ENCODE assay signal across 1 cellular context in genomic region chrX:119468186-119468929, GRCh38.
TF ChIP-seq lines count a peak whose summit lies in the region.

SLC25A5 (plus strand) TSS chrX:119468444; CDS start chrX:119468516, 72 bp downstream.

TF ChIP-seq in HepG2, 621 proteins besides CTCF, POLR2A, EP300 and RAD21 (continued from another document and continues in another):
- TF ChIP-seq TFDP1 (CRISPR knock-in tag; IDR thresholded peaks at IDR 0.05; ENCODE audit: borderline replicate concordance) = peak; percentile 87; the same call in 1 of the 2 replicates
- no peak for TF ChIP-seq ETV6 (CRISPR knock-in tag; conservative IDR thresholded peaks at IDR 0.05)
- no peak for TF ChIP-seq ZBTB34 (CRISPR knock-in tag; IDR thresholded peaks at IDR 0.05)
- TF ChIP-seq ZFAT (CRISPR knock-in tag; conservative IDR thresholded peaks at IDR 0.05) = no peak
- TF ChIP-seq ZNF256 (CRISPR knock-in tag; conservative IDR thresholded peaks at IDR 0.05) = no peak
- TF ChIP-seq HES4 (CRISPR knock-in tag; IDR thresholded peaks at IDR 0.05; ENCODE audit: borderline replicate concordance) = 0 out of 2 replicates have a peak, but pooled peaks have one; percentile 32
- no peak for TF ChIP-seq ZNF615 (CRISPR knock-in tag; IDR thresholded peaks at IDR 0.05; ENCODE audit: borderline replicate concordance)
- no peak for TF ChIP-seq ZNF839 (CRISPR knock-in tag; IDR thresholded peaks at IDR 0.05; ENCODE audit: borderline replicate concordance)
- TF ChIP-seq GLI4 (CRISPR knock-in tag; IDR thresholded peaks at IDR 0.05; ENCODE audit: borderline replicate concordance) = no peak
- TF ChIP-seq SRF (IDR thresholded peaks at IDR 0.05; ENCODE audit: low read depth, low read length) = no peak
- no peak for TF ChIP-seq ZNF878 (CRISPR knock-in tag; IDR thresholded peaks at IDR 0.05)
- peak; percentile 49; the same call in 1 of the 2 replicates for TF ChIP-seq ZNF556 (CRISPR knock-in tag; IDR thresholded peaks at IDR 0.05; ENCODE audit: borderline replicate concordance)
- TF ChIP-seq NFE2L1 (CRISPR knock-in tag; IDR thresholded peaks at IDR 0.05; ENCODE audit: borderline replicate concordance) = no peak
- no peak for TF ChIP-seq ZNF646 (CRISPR knock-in tag; IDR thresholded peaks at IDR 0.05)
- no peak for TF ChIP-seq ZNF883 (CRISPR knock-in tag; IDR thresholded peaks at IDR 0.05; ENCODE audit: not compliant biosample characterization)
- no peak for TF ChIP-seq ARNT2 (CRISPR knock-in tag; IDR thresholded peaks at IDR 0.05; ENCODE audit: low read depth)
- peak; percentile 89 for TF ChIP-seq SP4 (CRISPR knock-in tag; IDR thresholded peaks at IDR 0.05)
- TF ChIP-seq PAXIP1 (CRISPR knock-in tag; conservative IDR thresholded peaks at IDR 0.05) = peak; percentile 76
- 0 out of 2 replicates have a peak, but pooled peaks have one; percentile 29 for TF ChIP-seq ZBTB3 (CRISPR knock-in tag; IDR thresholded peaks at IDR 0.05; ENCODE audit: borderline replicate concordance, low read depth)
- peak; percentile 73; the same call in 1 of the 2 replicates for TF ChIP-seq ZMYM4 (CRISPR knock-in tag; IDR thresholded peaks at IDR 0.05)
- no peak for TF ChIP-seq TEAD2 (CRISPR knock-in tag; IDR thresholded peaks at IDR 0.05)
- TF ChIP-seq SPEN (CRISPR knock-in tag; IDR thresholded peaks at IDR 0.05; ENCODE audit: low read depth) = peak; percentile 48; the same call in 1 of the 2 replicates
- 0 out of 2 replicates have a peak, but pooled peaks have one; percentile 10 for TF ChIP-seq CBX5 (CRISPR knock-in tag; IDR thresholded peaks at IDR 0.05; ENCODE audit: borderline replicate concordance)
- TF ChIP-seq EZH2 (conservative IDR thresholded peaks at IDR 0.05; ENCODE audit: low read depth, low read length) = no peak
- no peak for TF ChIP-seq ZNF781 (CRISPR knock-in tag; IDR thresholded peaks at IDR 0.05; ENCODE audit: borderline replicate concordance, not compliant biosample characterization)
- no peak for TF ChIP-seq HINFP (CRISPR knock-in tag; IDR thresholded peaks at IDR 0.05; ENCODE audit: low read depth)
- TF ChIP-seq SP2 (CRISPR knock-in tag; IDR thresholded peaks at IDR 0.05) = no peak
- no peak for TF ChIP-seq FOXA1 (IDR thresholded peaks at IDR 0.05)
- no peak for TF ChIP-seq FOXA1 (CRISPR knock-in tag; IDR thresholded peaks at IDR 0.05)
- no peak for TF ChIP-seq ZNF546 (CRISPR knock-in tag; conservative IDR thresholded peaks at IDR 0.05)
- no peak for TF ChIP-seq CEBPZ (IDR thresholded peaks at IDR 0.05; ENCODE audit: low read length)
- no peak for TF ChIP-seq MTF2 (CRISPR knock-in tag; IDR thresholded peaks at IDR 0.05; ENCODE audit: borderline replicate concordance)
- TF ChIP-seq ZFP90 (CRISPR knock-in tag; IDR thresholded peaks at IDR 0.05; ENCODE audit: borderline replicate concordance) = no peak
- TF ChIP-seq TSC22D2 (CRISPR knock-in tag; IDR thresholded peaks at IDR 0.05; ENCODE audit: borderline replicate concordance) = no peak
- TF ChIP-seq ZNF501 (CRISPR knock-in tag; IDR thresholded peaks at IDR 0.05) = peak; percentile 48; the same call in 1 of the 2 replicates
- no peak for TF ChIP-seq SMAD3 (CRISPR knock-in tag; IDR thresholded peaks at IDR 0.05)
- TF ChIP-seq ARID5B (CRISPR knock-in tag; IDR thresholded peaks at IDR 0.05) = 0 out of 2 replicates have a peak, but pooled peaks have one; percentile 31
